1 cellular context compared by ENCODE assay signal in the genomic region with DNA sequence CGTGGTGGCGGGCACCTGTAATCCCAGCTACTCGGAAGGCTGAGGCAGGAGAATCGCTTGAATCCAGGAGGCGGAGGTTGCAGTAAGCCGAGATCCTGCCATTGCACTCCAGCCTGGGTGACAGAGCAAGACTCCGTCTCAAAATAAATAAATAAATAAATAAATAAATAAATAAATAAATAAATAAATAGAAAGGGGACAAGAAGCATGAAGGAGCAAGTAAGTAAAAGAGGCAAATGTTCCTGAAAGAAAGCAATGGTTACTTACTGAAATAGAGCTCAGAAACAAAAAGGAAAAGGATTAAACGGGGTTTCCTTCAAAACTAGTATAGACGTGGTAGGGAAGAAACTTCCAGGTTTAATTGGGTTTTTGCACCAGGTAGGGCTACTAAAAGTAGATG. TPM values are rescaled to one million over a fixed set of nuclear protein-coding genes. Genes with fewer than 3 reads are reported as not detected.
"Had no signal": no experiment of that assay in that cellular context is flagged by ENCODE, and none has a peak within 500 bp of the region (broad histone marks: within the 10 kb centered on the region; RNA-seq: fewer than 3 reads in every experiment).

No MANE protein-coding gene starts in this region.

RNA-seq across cellular contexts. Expression of a gene that starts 11.2 kb away (rescaled TPM):
- polyA plus RNA-seq: HepG2 had no signal

RNA-seq across cellular contexts. Expression of a gene that starts 27.5 kb away (rescaled TPM):
- polyA plus RNA-seq: HepG2 had no signal

RNA-seq across cellular contexts. Expression of a gene that starts 47.6 kb away (rescaled TPM):
- polyA plus RNA-seq: HepG2 had no signal
